24 cellular contexts compared by ENCODE assay signal in genomic region chr1:193281894-193282293, GRCh38.
"Had no signal": no experiment of that assay in that cellular context is flagged by ENCODE, and none has a peak within 500 bp of the region (broad histone marks: within the 10 kb centered on the region; RNA-seq: fewer than 3 reads in every experiment).

No MANE protein-coding gene starts in this region.

- DNase-seq: colonic mucosa; cortex of kidney; effector CD8-positive, alpha-beta T cell; effector memory CD8-positive, alpha-beta T cell; endodermal cell; erythroblast; esophagus squamous epithelium; foreskin fibroblast; foreskin melanocyte; gastrocnemius medialis; glutamatergic neuron; head of caudate nucleus; heart right ventricle; hippocampal formation; left cardiac atrium; left lung; left ventricle myocardium superior; lower lobe of right lung; mesenchymal stem cell; midbrain had no signal

- H3K9me3 ChIP-seq: colonic mucosa, esophagus squamous epithelium, gastrocnemius medialis, heart right ventricle, left lung, lower lobe of right lung had no signal

- FAIRE-seq: islet of Langerhans, keratinocyte had no signal

- H3K4me3 Mint-ChIP-seq: dendritic cell treated with granulocyte-macrophage colony-stimulating factor and Interleukin-4, amounts not matched to agents 40 ng/mL and 50 ng/mL, for 4 days; effector memory CD8-positive, alpha-beta T cell; endodermal cell had no signal

- H3K4me1 ChIP-seq: colonic mucosa, esophagus squamous epithelium, gastrocnemius medialis, heart right ventricle, left lung, lower lobe of right lung had no signal

- H3K9me3 Mint-ChIP-seq: dendritic cell treated with granulocyte-macrophage colony-stimulating factor and Interleukin-4, amounts not matched to agents 40 ng/mL and 50 ng/mL, for 4 days; endodermal cell had no signal

- H3K36me3 ChIP-seq: colonic mucosa, esophagus squamous epithelium, gastrocnemius medialis, heart right ventricle, left lung, lower lobe of right lung had no signal

- H3K4me3 ChIP-seq: colonic mucosa, esophagus squamous epithelium, gastrocnemius medialis, heart right ventricle, left lung, lower lobe of right lung had no signal

- H3K27me3 ChIP-seq: colonic mucosa, esophagus squamous epithelium, gastrocnemius medialis, heart right ventricle, left lung had no signal

- H3K27ac ChIP-seq: colonic mucosa, epithelial cell of prostate, esophagus squamous epithelium, gastrocnemius medialis, heart right ventricle, left lung, lower lobe of right lung had no signal

- H3K27ac Mint-ChIP-seq: dendritic cell treated with granulocyte-macrophage colony-stimulating factor and Interleukin-4, amounts not matched to agents 40 ng/mL and 50 ng/mL, for 4 days; effector memory CD8-positive, alpha-beta T cell; endodermal cell had no signal

- H3K27me3 Mint-ChIP-seq: dendritic cell treated with granulocyte-macrophage colony-stimulating factor and Interleukin-4, amounts not matched to agents 40 ng/mL and 50 ng/mL, for 4 days; effector memory CD8-positive, alpha-beta T cell had no signal
